8 cellular contexts compared by ENCODE assay signal in genomic region chr12:47207829-47208248, GRCh38.
DNase-seq lines count a peak whose midpoint lies in the region; ATAC-seq and TF ChIP-seq lines count a peak whose summit lies in the region.

No MANE protein-coding gene starts in this region.

- no peaks in the 10 kb centered on the region for H3K9me3 Mint-ChIP-seq in activated T-helper 1 cell treated with anti-CD3 and anti-CD28 coated beads, Interleukin-12 subunit alpha, Interleukin-12 subunit beta, Interleukin-2, Interleukin-4 antibody, amounts not matched to agents 30 ng/mL and 10 ng/mL and 1 ng/mL, durations not matched to agents 14 hours and 24 hours and 36 hours

- DNase-seq in activated T-helper 1 cell treated with anti-CD3 and anti-CD28 coated beads, Interleukin-12 subunit alpha, Interleukin-12 subunit beta, Interleukin-2, Interleukin-4 antibody, amounts not matched to agents 30 ng/mL and 10 ng/mL and 1 ng/mL, durations not matched to agents 14 hours and 24 hours and 36 hours (ENCODE audit: low spot score): no peak
- DNase-seq in NCI-H510A treated with DMSO at 0.1 percent for 48 hours (lab: John Stamatoyannopoulos, UW) (no peak), iPS-NIHi7 (ENCODE audit: extremely low spot score) (no peak), testis (no peak), suprapubic skin (ENCODE audit: low spot score in 2 of 2) (no peak)

- H3K9me3 ChIP-seq in BLaER1 treated with 17β-estradiol and CSF1 and Interleukin-3, amounts not matched to agents 10 nM and 100 nM (replicated peaks in 1 of 11): peaks cover 0 to 19% (median 12%) of the 10 kb centered on the region in 11 experiments; a peak in 14 of 22 replicates
- H3K9me3 ChIP-seq in testis: no peaks in the 10 kb centered on the region
- no peaks in the 10 kb centered on the region for H3K9me3 ChIP-seq in suprapubic skin

- no peaks in the 10 kb centered on the region for H3K27me3 ChIP-seq in BLaER1 treated with 17β-estradiol and CSF1 and Interleukin-3, amounts not matched to agents 10 nM and 100 nM
- H3K27me3 ChIP-seq in testis (no peaks in the 10 kb centered on the region), suprapubic skin (no peaks in the 10 kb centered on the region)

- peaks cover 62% of the 10 kb centered on the region for H3K36me3 Mint-ChIP-seq in activated T-helper 1 cell treated with anti-CD3 and anti-CD28 coated beads, Interleukin-12 subunit alpha, Interleukin-12 subunit beta, Interleukin-2, Interleukin-4 antibody, amounts not matched to agents 30 ng/mL and 10 ng/mL and 1 ng/mL, durations not matched to agents 14 hours and 24 hours and 36 hours (ENCODE audit: low read depth)

- peaks cover 28 to 66% (median 55%) of the 10 kb centered on the region in 11 experiments for H3K36me3 ChIP-seq in BLaER1 treated with 17β-estradiol and CSF1 and Interleukin-3, amounts not matched to agents 10 nM and 100 nM
- no peaks in the 10 kb centered on the region for H3K36me3 ChIP-seq in testis (ENCODE audit: low read depth, missing control alignments)
- H3K36me3 ChIP-seq in suprapubic skin: no peaks in the 10 kb centered on the region

- H4K20me1 ChIP-seq in BLaER1 treated with 17β-estradiol and CSF1 and Interleukin-3, amounts not matched to agents 10 nM and 100 nM: no peaks in the 10 kb centered on the region

- H3K27me3 Mint-ChIP-seq in activated T-helper 1 cell treated with anti-CD3 and anti-CD28 coated beads, Interleukin-12 subunit alpha, Interleukin-12 subunit beta, Interleukin-2, Interleukin-4 antibody, amounts not matched to agents 30 ng/mL and 10 ng/mL and 1 ng/mL, durations not matched to agents 14 hours and 24 hours and 36 hours (ENCODE audit: insufficient read depth): no peaks in the 10 kb centered on the region

- H3K27ac ChIP-seq in BLaER1 treated with 17β-estradiol and CSF1 and Interleukin-3, amounts not matched to agents 10 nM and 100 nM: peak overlapping the region; percentile 63 to 90 (median 79); a peak in 21 of 22 replicates
- H3K27ac ChIP-seq in testis: no peak overlapping the region
- no peak overlapping the region for H3K27ac ChIP-seq in suprapubic skin

- TF ChIP-seq EP300 in suprapubic skin (IDR thresholded peaks at IDR 0.05): no peak

- peaks cover 50 to 73% (median 66%) of the 10 kb centered on the region in 10 experiments for H3K4me1 ChIP-seq in BLaER1 treated with 17β-estradiol and CSF1 and Interleukin-3, amounts not matched to agents 10 nM and 100 nM
- H3K4me1 ChIP-seq in testis (no peaks in the 10 kb centered on the region), suprapubic skin (no peaks in the 10 kb centered on the region)

- H3K4me1 Mint-ChIP-seq in activated T-helper 1 cell treated with anti-CD3 and anti-CD28 coated beads, Interleukin-12 subunit alpha, Interleukin-12 subunit beta, Interleukin-2, Interleukin-4 antibody, amounts not matched to agents 30 ng/mL and 10 ng/mL and 1 ng/mL, durations not matched to agents 14 hours and 24 hours and 36 hours (ENCODE audit: low read depth): peaks cover 76% of the 10 kb centered on the region

- TF ChIP-seq CTCF in testis (IDR thresholded peaks at IDR 0.05) (no peak), suprapubic skin (IDR thresholded peaks at IDR 0.05) (no peak)

- ATAC-seq in GM19372 (IDR thresholded peaks at IDR 0.05; ENCODE audit: low read depth, unreplicated experiment) (peak; percentile 72), HG03280 (IDR thresholded peaks at IDR 0.05; ENCODE audit: unreplicated experiment) (peak; percentile 76)

- H3K4me3 ChIP-seq in BLaER1 treated with 17β-estradiol and CSF1 and Interleukin-3, amounts not matched to agents 10 nM and 100 nM: peak overlapping the region in 7 of 10 experiments; percentile 2 to 46 (median 22); a peak in 11 of 20 replicates
- no peak overlapping the region for H3K4me3 ChIP-seq in testis
- no peak overlapping the region for H3K4me3 ChIP-seq in suprapubic skin

- H3K9ac ChIP-seq in BLaER1 treated with 17β-estradiol and CSF1 and Interleukin-3, amounts not matched to agents 10 nM and 100 nM: peak overlapping the region; percentile 52 to 78 (median 65); a peak in 21 of 22 replicates

- 67 to 89% methylated on average over 3 of the region's 3 CpGs for WGBS in testis, 2 donors
- 72% methylated on average over 3 of the region's 3 CpGs for WGBS in suprapubic skin

- peak overlapping the region; percentile 70 for H3K4me3 Mint-ChIP-seq in activated T-helper 1 cell treated with anti-CD3 and anti-CD28 coated beads, Interleukin-12 subunit alpha, Interleukin-12 subunit beta, Interleukin-2, Interleukin-4 antibody, amounts not matched to agents 30 ng/mL and 10 ng/mL and 1 ng/mL, durations not matched to agents 14 hours and 24 hours and 36 hours

- TF ChIP-seq POLR2A in testis (IDR thresholded peaks at IDR 0.05) (no peak), suprapubic skin (IDR thresholded peaks at IDR 0.05) (no peak)

- peak overlapping the region; percentile 85 for H3K27ac Mint-ChIP-seq in activated T-helper 1 cell treated with anti-CD3 and anti-CD28 coated beads, Interleukin-12 subunit alpha, Interleukin-12 subunit beta, Interleukin-2, Interleukin-4 antibody, amounts not matched to agents 30 ng/mL and 10 ng/mL and 1 ng/mL, durations not matched to agents 14 hours and 24 hours and 36 hours

- intact Hi-C loops in activated T-helper 1 cell treated with anti-CD3 and anti-CD28 coated beads, Interleukin-12 subunit alpha, Interleukin-12 subunit beta, Interleukin-2, Interleukin-4 antibody, amounts not matched to agents 30 ng/mL and 10 ng/mL and 1 ng/mL, durations not matched to agents 14 hours and 24 hours and 36 hours (cut with micrococcal nuclease): loop anchor here (2.0 kb wide), 1 partner anchor 15 kb away; no protein-coding TSS in a partner anchor
- intact Hi-C loops in testis (cut with DNase I; ENCODE audit: low total_unique reads): no loop called here

- peak overlapping the region; percentile 82 to 96 (median 90) for H3K4me2 ChIP-seq in BLaER1 treated with 17β-estradiol and CSF1 and Interleukin-3, amounts not matched to agents 10 nM and 100 nM

Comparison
In these comparisons a context has a peak if more than half of its experiments do, and no peak if none do; other contexts are left out.
1. H3K27ac ChIP-seq: peak in BLaER1 treated with 17β-estradiol and CSF1 and Interleukin-3, amounts not matched to agents 10 nM and 100 nM (11 of 11); none in testis (0 of 2) and suprapubic skin (single experiment).
2. H3K4me3 ChIP-seq: peak in BLaER1 treated with 17β-estradiol and CSF1 and Interleukin-3, amounts not matched to agents 10 nM and 100 nM (7 of 10); none in testis (0 of 2) and suprapubic skin (single experiment).